In genomic region chr2:54249629-54250028, GRCh38 we compare ENCODE assay signal across 28 cellular contexts. TPM values are rescaled to one million over a fixed set of nuclear protein-coding genes. Genes with fewer than 3 reads are reported as not detected.
"Had no signal": no experiment of that assay in that cellular context is flagged by ENCODE, and none has a peak within 500 bp of the region (broad histone marks: within the 10 kb centered on the region; RNA-seq: fewer than 3 reads in every experiment).

No MANE protein-coding gene starts in this region.

- DNase-seq: stimulated activated CD4-positive, alpha-beta T cell treated with anti-CD3 and anti-CD28 coated beads, Interleukin-2, amount 100 ng/mL, for 48 hours; stimulated activated CD4-positive, alpha-beta T cell treated with anti-CD3 and anti-CD28 coated beads, Interleukin-4, amount 100 ng/mL, for 1 hour; stimulated activated CD4-positive, alpha-beta T cell treated with anti-CD3 and anti-CD28 coated beads, Interleukin-4, amount 100 ng/mL, for 24 hours; stimulated activated CD4-positive, alpha-beta T cell treated with anti-CD3 and anti-CD28 coated beads, Interleukin-4, amount 100 ng/mL, for 4 hours; stimulated activated CD8-positive, alpha-beta memory T cell treated with anti-CD3 and anti-CD28 coated beads, Interleukin-4, amount 100 ng/mL, for 48 hours; stimulated activated naive B cell treated with anti-CD40 and anti-IgM and Interleukin-4, amounts not matched to agents 10 μg/mL and 1 μg/mL and 100 μg/mL, for 72 hours; stimulated activated naive CD4-positive, alpha-beta T cell; stimulated activated naive CD4-positive, alpha-beta T cell treated with Interleukin-2 at 50 U/mL for 16 hours; stimulated activated naive CD8-positive, alpha-beta T cell treated with anti-CD3 and anti-CD28 coated beads, Interleukin-15, amount 100 ng/mL, for 72 hours; stimulated activated naive CD8-positive, alpha-beta T cell treated with anti-CD3 and anti-CD28 coated beads, Interleukin-15, Interleukin-2, amounts not matched to agents 100 U/mL and 50 U/mL, for 24 hours; stomach; substantia nigra; testis; thyroid gland; tibial artery; transverse colon; trophoblast cell; upper lobe of left lung; upper lobe of right lung; uterus had no signal

- ATAC-seq: stimulated activated effector memory CD8-positive, alpha-beta T cell treated with anti-CD3 and anti-CD28 coated beads, Interleukin-12 subunit alpha, Interleukin-12 subunit beta, amount 100 ng/mL, for 72 hours; stimulated activated memory B cell treated with anti-CD40 and anti-IgM and Interleukin-4, amounts not matched to agents 10 μg/mL and 1 μg/mL and 100 μg/mL, for 72 hours; stimulated activated naive B cell treated with anti-CD40 and anti-IgM and Interleukin-4, amounts not matched to agents 10 μg/mL and 1 μg/mL and 100 μg/mL, for 72 hours; stimulated activated naive CD8-positive, alpha-beta T cell treated with anti-CD3 and anti-CD28 coated beads, Interleukin-15, amount 100 ng/mL, for 72 hours; stimulated activated naive CD8-positive, alpha-beta T cell treated with anti-CD3 and anti-CD28 coated beads, Interleukin-15, Interleukin-2, amounts not matched to agents 100 U/mL and 50 U/mL, for 24 hours; upper lobe of right lung had no signal

- H3K27ac ChIP-seq: stomach, suprapubic skin, testis, thoracic aorta, thyroid gland, tibial artery, tibial nerve, transverse colon, upper lobe of left lung, upper lobe of right lung, uterus, vagina had no signal

- H3K36me3 ChIP-seq: stomach, suprapubic skin, thoracic aorta, thyroid gland, tibial artery, tibial nerve, transverse colon, upper lobe of left lung, upper lobe of right lung, uterus, vagina had no signal

- H3K27me3 ChIP-seq: stomach, suprapubic skin, testis, thyroid gland, tibial artery, tibial nerve, transverse colon, upper lobe of left lung, upper lobe of right lung, uterus, vagina had no signal

- H3K9me3 ChIP-seq: stomach, suprapubic skin, testis, thoracic aorta, thyroid gland, tibial artery, tibial nerve, transverse colon, upper lobe of left lung, upper lobe of right lung, uterus, vagina had no signal

- H3K4me3 ChIP-seq: stomach, suprapubic skin, testis, thoracic aorta, thyroid gland, tibial artery, tibial nerve, transverse colon, upper lobe of left lung, upper lobe of right lung, uterus, vagina had no signal

- H3K4me1 ChIP-seq: stomach, suprapubic skin, testis, thyroid gland, tibial nerve, transverse colon, upper lobe of left lung, upper lobe of right lung, uterus, vagina had no signal

RNA-seq across cellular contexts. Expression of gene TSPYL6, which starts 6.4 kb away (rescaled TPM):
- total RNA-seq: stomach, suprapubic skin, transverse colon, upper lobe of right lung, ureter, vagina had no signal
- polyA plus RNA-seq: stomach, urinary bladder had no signal
